ENCODE assay signal across 24 cellular contexts in the genomic region with DNA sequence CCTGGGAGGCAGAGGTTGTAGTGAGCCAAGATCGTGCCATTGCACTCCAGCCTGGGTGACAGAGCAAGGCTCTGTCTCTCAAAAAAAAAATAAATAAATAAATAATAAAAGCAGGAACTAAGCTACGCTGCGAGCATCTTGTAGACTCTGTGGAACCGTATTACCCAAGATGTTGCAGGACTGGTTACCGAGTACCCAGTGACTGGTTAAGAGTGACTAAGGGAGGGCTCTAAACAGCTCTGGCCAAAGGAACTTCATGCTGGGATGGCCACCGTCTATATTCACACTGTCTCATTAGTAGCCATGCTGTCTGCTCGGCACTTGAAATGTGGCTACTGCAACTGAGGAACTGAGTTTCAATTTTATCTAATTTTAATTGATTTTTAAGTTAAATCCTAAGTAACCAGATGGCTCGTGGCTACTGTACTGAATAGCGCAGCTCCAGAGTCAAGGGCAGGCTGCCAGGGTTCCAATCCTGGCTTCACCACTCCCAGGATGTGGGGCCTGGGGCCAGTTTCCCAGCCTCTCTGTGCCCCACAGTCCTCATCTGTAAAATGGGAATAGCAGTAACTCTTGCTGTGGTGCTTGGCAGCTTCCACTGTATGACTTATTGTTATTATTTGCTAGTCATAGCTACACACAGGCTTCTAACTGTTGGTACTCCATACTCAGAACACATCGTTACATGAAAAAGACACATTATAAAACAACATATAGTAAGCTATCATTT. TPM values are rescaled to one million over a fixed set of nuclear protein-coding genes. Genes with fewer than 3 reads are reported as not detected.
A peak's percentile ranks its signal among the peaks of the same experiment; 100 is the strongest.
DNase-seq lines count a peak whose midpoint lies in the region; ATAC-seq and TF ChIP-seq lines count a peak whose summit lies in the region.
"Had no signal": no experiment of that assay in that cellular context is flagged by ENCODE, and none has a peak within 500 bp of the region (broad histone marks: within the 10 kb centered on the region; RNA-seq: fewer than 3 reads in every experiment).

No MANE protein-coding gene starts in this region.

- peaks cover 1% of the 10 kb centered on the region for H4K20me1 ChIP-seq in hepatocyte (ENCODE audit: insufficient read depth, poor library complexity, severe bottlenecking)

- TF ChIP-seq POLR2A in tibial nerve (IDR thresholded peaks at IDR 0.05): no peak

- H3K27ac ChIP-seq in hepatocyte: no peak overlapping the region
- H3K27ac ChIP-seq in tibial nerve: peak overlapping the region in 2 of 4 donors; percentile 1 to 3
- H3K27ac ChIP-seq: HL-60, lower lobe of right lung, RWPE1 had no signal

- H3K9me3 ChIP-seq in BE2C: no peaks in the 10 kb centered on the region
- no peaks in the 10 kb centered on the region for H3K9me3 ChIP-seq in hepatocyte (ENCODE audit: low read depth)
- no peaks in the 10 kb centered on the region for H3K9me3 ChIP-seq in tibial nerve
- H3K9me3 ChIP-seq: lower lobe of right lung, sigmoid colon, upper lobe of left lung had no signal

- H3K36me3 ChIP-seq in BE2C (no peaks in the 10 kb centered on the region), hepatocyte (replicated peaks; ENCODE audit: insufficient read depth, low read depth) (no peaks in the 10 kb centered on the region), tibial nerve (no peaks in the 10 kb centered on the region)
- H3K36me3 ChIP-seq: lower lobe of right lung, sigmoid colon had no signal

- peaks cover 29% of the 10 kb centered on the region for H3K79me2 ChIP-seq in hepatocyte

- no peaks in the 10 kb centered on the region for H3K4me1 ChIP-seq in BE2C
- H3K4me1 ChIP-seq in hepatocyte (ENCODE audit: insufficient read depth): peaks cover 6% of the 10 kb centered on the region
- peaks cover 0 to 28% (median 5%) of the 10 kb centered on the region in 4 donors for H3K4me1 ChIP-seq in tibial nerve

- H3K9me2 ChIP-seq in hepatocyte (replicated peaks; ENCODE audit: insufficient read depth): no peaks in the 10 kb centered on the region

- WGBS in hepatocyte (ENCODE audit: low lambda C conversion rate, missing lambda C conversion rate): 87% methylated on average over 10 of the region's 10 CpGs
- WGBS in tibial nerve, 2 donors: 73 to 81% methylated on average over 10 of the region's 10 CpGs

- DNase-seq in AG10803 (ENCODE audit: low read depth) (peak; percentile 25), BE2C (peak; percentile 49), SK-N-DZ (ENCODE audit: low spot score) (peak; percentile 17), kidney tubule cell (ENCODE audit: low spot score) (peak; percentile 9), hepatocyte (ENCODE audit: low spot score) (no peak), tibial nerve (ENCODE audit: low spot score in 2 of 2) (no peak)
- DNase-seq: activated CD8-positive, alpha-beta T cell treated with anti-CD3 and anti-CD28 coated beads for 36 hours; CD8-positive, alpha-beta T cell; central memory CD4-positive, alpha-beta T cell; endodermal cell; Kasumi-1; lower lobe of right lung; NCI-H1092 treated with DMSO at 0.1 percent for 48 hours; NCI-H1930; NCI-H526; posterior cingulate gyrus; sigmoid colon; stimulated activated CD4-positive, alpha-beta T cell treated with anti-CD3 and anti-CD28 coated beads, Interleukin-4, amount 100 ng/mL, for 24 hours; T-helper 2 cell; upper lobe of left lung had no signal

- no peak overlapping the region for H2AFZ ChIP-seq in hepatocyte

- H3K27me3 ChIP-seq in BE2C (no peaks in the 10 kb centered on the region), hepatocyte (no peaks in the 10 kb centered on the region), tibial nerve (no peaks in the 10 kb centered on the region)
- H3K27me3 ChIP-seq: sigmoid colon, upper lobe of left lung had no signal

- no peak overlapping the region for H3K4me2 ChIP-seq in hepatocyte

- ATAC-seq in GM18498 (IDR thresholded peaks at IDR 0.05; ENCODE audit: unreplicated experiment): no peak
- ATAC-seq: activated CD8-positive, alpha-beta T cell treated with anti-CD3 and anti-CD28 coated beads for 36 hours; CD8-positive, alpha-beta T cell; stimulated activated effector memory CD8-positive, alpha-beta T cell treated with anti-CD3 and anti-CD28 coated beads, Interleukin-12 subunit alpha, Interleukin-12 subunit beta, amount 100 ng/mL, for 72 hours had no signal

- no peak overlapping the region for H3K4me3 ChIP-seq in AG10803 (ENCODE audit: low read length)
- no peak overlapping the region for H3K4me3 ChIP-seq in BE2C (ENCODE audit: low read depth, low read length)
- no peak overlapping the region for H3K4me3 ChIP-seq in hepatocyte
- no peak overlapping the region for H3K4me3 ChIP-seq in tibial nerve
- H3K4me3 ChIP-seq: lower lobe of right lung, sigmoid colon, upper lobe of left lung had no signal

- no peak for TF ChIP-seq CTCF in AG10803 (conservative IDR thresholded peaks at IDR 0.05; ENCODE audit: low read length)
- TF ChIP-seq CTCF in BE2C (IDR thresholded peaks at IDR 0.05; ENCODE audit: low read depth, low read length): no peak
- TF ChIP-seq CTCF in hepatocyte (IDR thresholded peaks at IDR 0.05; ENCODE audit: poor library complexity): no peak
- TF ChIP-seq CTCF in tibial nerve (IDR thresholded peaks at IDR 0.05): no peak

- no peak for TF ChIP-seq EP300 in tibial nerve (IDR thresholded peaks at IDR 0.05)

RNA-seq across cellular contexts. Expression of a gene that starts 3.0 kb away (rescaled TPM):
- polyA plus RNA-seq in BE2C (2012; ENCODE audit: insufficient read depth, insufficient read length, low read depth): 6.4 TPM
- 52.0 and 78.7 TPM in 2 replicates for polyA plus RNA-seq in SK-N-DZ (2014; cell fraction: cytosol; rRNA removed)
- polyA plus RNA-seq in SK-N-DZ (2014; cell fraction: nucleus; rRNA removed): 40.6 and 49.7 TPM in 2 replicates
- total RNA-seq in hepatocyte (35.3 and 72.3 TPM in 2 replicates), tibial nerve (10 to 100 TPM; 64.2 to 99.6 (median 70.3) TPM)
- 46.2 and 52.6 TPM in 2 replicates for polyA plus RNA-seq in hepatocyte

RNA-seq across cellular contexts. Expression of a gene that starts 41.2 kb away (rescaled TPM):
- 118 TPM for polyA plus RNA-seq in BE2C (2012; ENCODE audit: insufficient read depth, insufficient read length, low read depth)
- polyA plus RNA-seq in SK-N-DZ (2014; cell fraction: cytosol; rRNA removed): 66.0 and 76.1 TPM in 2 replicates
- 47.2 and 56.8 TPM in 2 replicates for polyA plus RNA-seq in SK-N-DZ (2014; cell fraction: nucleus; rRNA removed)
- total RNA-seq in hepatocyte: 36.7 and 40.9 TPM in 2 replicates
- polyA plus RNA-seq in hepatocyte: 16.5 and 19.1 TPM in 2 replicates
- total RNA-seq in tibial nerve: 10 to 100 TPM; 25.5 to 39.6 (median 36.0) TPM

Comparison
In these comparisons a context has a peak if more than half of its experiments do, and no peak if none do; other contexts are left out.
1. DNase-seq: peak in AG10803 (single experiment), BE2C (single experiment), SK-N-DZ (single experiment) and kidney tubule cell (single experiment); none in hepatocyte (single experiment) and tibial nerve (0 of 2).